2 cellular contexts compared by ENCODE assay signal in the genomic region with DNA sequence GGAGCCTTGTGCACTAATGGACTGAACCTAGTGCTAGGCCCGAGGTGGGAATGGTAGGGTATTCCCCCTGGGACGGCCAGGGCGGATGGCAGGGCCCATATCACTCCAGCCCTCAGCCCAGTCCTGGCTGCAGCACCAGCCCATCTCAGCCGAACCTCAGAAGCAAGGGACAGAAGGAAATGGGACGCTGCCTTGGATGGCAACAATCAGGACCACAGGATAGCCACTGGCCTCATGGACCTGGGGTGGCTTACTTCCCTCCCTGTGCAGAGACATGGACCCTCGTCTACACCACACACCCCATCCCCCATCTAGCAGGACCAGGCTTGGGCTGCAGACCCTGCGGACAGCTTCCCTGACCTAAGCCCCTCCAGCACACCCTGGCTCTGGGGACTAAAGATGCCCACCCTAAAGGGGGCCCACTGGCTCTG.
TF ChIP-seq lines count a peak whose summit lies in the region.

No MANE protein-coding gene starts in this region.

TF ChIP-seq in IMR-90, 13 proteins besides CTCF, POLR2A, EP300 and RAD21:
- TF ChIP-seq MAFK (IDR thresholded peaks at IDR 0.05; ENCODE audit: low read depth, low read length) (no peak), RCOR1 (IDR thresholded peaks at IDR 0.05; ENCODE audit: insufficient replicate concordance, low read length) (no peak), FOS (IDR thresholded peaks at IDR 0.05; ENCODE audit: low read depth, low read length) (no peak), RFX5 (IDR thresholded peaks at IDR 0.05; ENCODE audit: low read depth, low read length) (no peak), CHD1 (IDR thresholded peaks at IDR 0.05; ENCODE audit: low read depth, low read length) (no peak), CEBPB (IDR thresholded peaks at IDR 0.05; ENCODE audit: low read depth, low read length) (no peak), MXI1 (IDR thresholded peaks at IDR 0.05; ENCODE audit: borderline replicate concordance, low read depth, low read length) (no peak), SMC3 (IDR thresholded peaks at IDR 0.05; ENCODE audit: low read depth, low read length) (no peak), NFE2L2 (IDR thresholded peaks at IDR 0.05; ENCODE audit: low read depth, low read length) (no peak), MAZ (IDR thresholded peaks at IDR 0.05; ENCODE audit: borderline replicate concordance, low read depth, low read length) (no peak), BHLHE40 (IDR thresholded peaks at IDR 0.05; ENCODE audit: low read depth, low read length) (no peak)
- TF ChIP-seq, protein P1, sequence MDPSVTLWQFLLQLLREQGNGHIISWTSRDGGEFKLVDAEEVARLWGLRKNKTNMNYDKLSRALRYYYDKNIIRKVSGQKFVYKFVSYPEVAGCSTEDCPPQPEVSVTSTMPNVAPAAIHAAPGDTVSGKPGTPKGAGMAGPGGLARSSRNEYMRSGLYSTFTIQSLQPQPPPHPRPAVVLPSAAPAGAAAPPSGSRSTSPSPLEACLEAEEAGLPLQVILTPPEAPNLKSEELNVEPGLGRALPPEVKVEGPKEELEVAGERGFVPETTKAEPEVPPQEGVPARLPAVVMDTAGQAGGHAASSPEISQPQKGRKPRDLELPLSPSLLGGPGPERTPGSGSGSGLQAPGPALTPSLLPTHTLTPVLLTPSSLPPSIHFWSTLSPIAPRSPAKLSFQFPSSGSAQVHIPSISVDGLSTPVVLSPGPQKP (IDR thresholded peaks at IDR 0.05; ENCODE audit: borderline replicate concordance, low read depth, low read length), result no peak
- TF ChIP-seq, protein P2, sequence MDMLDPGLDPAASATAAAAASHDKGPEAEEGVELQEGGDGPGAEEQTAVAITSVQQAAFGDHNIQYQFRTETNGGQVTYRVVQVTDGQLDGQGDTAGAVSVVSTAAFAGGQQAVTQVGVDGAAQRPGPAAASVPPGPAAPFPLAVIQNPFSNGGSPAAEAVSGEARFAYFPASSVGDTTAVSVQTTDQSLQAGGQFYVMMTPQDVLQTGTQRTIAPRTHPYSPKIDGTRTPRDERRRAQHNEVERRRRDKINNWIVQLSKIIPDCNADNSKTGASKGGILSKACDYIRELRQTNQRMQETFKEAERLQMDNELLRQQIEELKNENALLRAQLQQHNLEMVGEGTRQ (IDR thresholded peaks at IDR 0.05; ENCODE audit: low read depth, low read length), result no peak

TF ChIP-seq in SK-N-SH, 30 proteins besides CTCF, POLR2A, EP300 and RAD21:
- TF ChIP-seq CHD2 (IDR thresholded peaks at IDR 0.05; ENCODE audit: low read length, partially characterized antibody), result no peak
- TF ChIP-seq, protein P3, sequence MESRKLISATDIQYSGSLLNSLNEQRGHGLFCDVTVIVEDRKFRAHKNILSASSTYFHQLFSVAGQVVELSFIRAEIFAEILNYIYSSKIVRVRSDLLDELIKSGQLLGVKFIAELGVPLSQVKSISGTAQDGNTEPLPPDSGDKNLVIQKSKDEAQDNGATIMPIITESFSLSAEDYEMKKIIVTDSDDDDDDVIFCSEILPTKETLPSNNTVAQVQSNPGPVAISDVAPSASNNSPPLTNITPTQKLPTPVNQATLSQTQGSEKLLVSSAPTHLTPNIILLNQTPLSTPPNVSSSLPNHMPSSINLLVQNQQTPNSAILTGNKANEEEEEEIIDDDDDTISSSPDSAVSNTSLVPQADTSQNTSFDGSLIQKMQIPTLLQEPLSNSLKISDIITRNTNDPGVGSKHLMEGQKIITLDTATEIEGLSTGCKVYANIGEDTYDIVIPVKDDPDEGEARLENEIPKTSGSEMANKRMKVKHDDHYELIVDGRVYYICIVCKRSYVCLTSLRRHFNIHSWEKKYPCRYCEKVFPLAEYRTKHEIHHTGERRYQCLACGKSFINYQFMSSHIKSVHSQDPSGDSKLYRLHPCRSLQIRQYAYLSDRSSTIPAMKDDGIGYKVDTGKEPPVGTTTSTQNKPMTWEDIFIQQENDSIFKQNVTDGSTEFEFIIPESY (IDR thresholded peaks at IDR 0.05; ENCODE audit: borderline replicate concordance, low read depth), result no peak
